Comparison of ENCODE assay signal across 15 cellular contexts in the genomic region with DNA sequence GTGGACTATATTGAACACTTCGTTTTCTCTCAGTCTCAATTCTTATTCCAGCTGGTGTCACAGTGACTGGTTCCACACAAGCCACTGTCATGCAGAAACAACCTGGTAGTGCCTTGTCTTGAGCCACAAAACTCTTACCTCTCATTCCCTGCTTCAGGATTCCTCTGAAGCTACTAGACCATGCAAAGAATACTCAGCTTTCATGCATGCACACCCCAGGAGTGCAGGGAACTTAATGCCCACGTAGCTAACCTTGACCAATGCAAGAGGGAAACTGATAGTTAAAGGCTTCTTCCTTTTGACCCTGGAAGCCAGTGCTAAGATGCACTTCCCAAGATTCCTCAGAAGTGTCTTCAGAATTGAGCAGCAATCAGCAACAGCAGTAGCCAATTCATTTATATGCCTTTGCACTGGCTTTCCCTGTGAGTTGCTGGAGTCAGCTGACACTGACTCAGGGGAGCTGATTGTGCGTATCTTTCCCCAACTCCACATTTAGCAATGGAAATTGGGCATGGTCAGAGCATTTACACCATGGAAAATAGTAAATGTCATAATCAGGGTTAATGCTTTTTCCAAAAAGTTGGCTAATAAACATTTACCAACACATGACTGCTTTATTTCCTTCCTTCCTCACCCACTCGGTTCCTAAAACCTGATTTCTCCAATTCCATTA.
"Had no signal": no experiment of that assay in that cellular context is flagged by ENCODE, and none has a peak within 500 bp of the region (broad histone marks: within the 10 kb centered on the region; RNA-seq: fewer than 3 reads in every experiment).

No MANE protein-coding gene starts in this region.

- H3K36me3 ChIP-seq: colonic mucosa, heart left ventricle, right atrium auricular region, tibial nerve had no signal

- H3K4me3 ChIP-seq: colonic mucosa, heart left ventricle, mucosa of descending colon, right atrium auricular region, tibial nerve had no signal

- FAIRE-seq: frontal cortex, small intestine had no signal

- DNase-seq: colonic mucosa; dermis blood vessel endothelial cell; erythroblast; heart left ventricle; hippocampal formation; mammary epithelial cell; mucosa of descending colon; natural killer cell; posterior cingulate gyrus; small intestine; stimulated activated CD4-positive, alpha-beta T cell treated with anti-CD3 and anti-CD28 coated beads, Interleukin-12 subunit alpha, Interleukin-12 subunit beta, amount 100 ng/mL, for 4 hours; stimulated activated naive CD4-positive, alpha-beta T cell treated with Interleukin-2 at 50 U/mL for 16 hours had no signal

- H3K4me1 ChIP-seq: colonic mucosa, heart left ventricle, right atrium auricular region, tibial nerve had no signal

- H3K9me3 ChIP-seq: colonic mucosa, heart left ventricle, mucosa of descending colon, right atrium auricular region, tibial nerve had no signal

- H3K27me3 ChIP-seq: colonic mucosa, right atrium auricular region, tibial nerve had no signal

- H3K27ac ChIP-seq: colonic mucosa, heart left ventricle, right atrium auricular region, tibial nerve had no signal
